ENCODE assay signal across 9 cellular contexts in the genomic region with DNA sequence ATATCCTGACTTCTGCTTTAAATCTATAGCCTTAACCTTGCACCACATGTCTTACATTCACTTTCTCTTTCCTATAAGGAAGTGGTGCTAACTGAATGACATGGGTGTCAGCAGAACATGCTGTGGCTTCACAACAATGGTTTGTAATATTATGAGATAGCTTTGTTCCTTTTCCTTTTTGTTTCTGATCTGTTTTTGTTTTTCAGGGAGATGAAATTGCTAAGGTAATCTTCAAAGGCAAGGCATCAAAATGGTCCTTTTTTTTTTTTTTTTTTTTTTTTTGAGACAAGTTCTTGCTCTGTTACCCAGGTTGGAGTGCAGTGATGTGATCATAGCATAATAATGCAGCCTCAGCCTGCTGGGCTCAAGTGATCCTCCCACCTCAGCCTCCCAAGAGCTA.
DNase-seq lines count a peak whose midpoint lies in the region; ATAC-seq and TF ChIP-seq lines count a peak whose summit lies in the region.
"Had no signal": no experiment of that assay in that cellular context is flagged by ENCODE, and none has a peak within 500 bp of the region (broad histone marks: within the 10 kb centered on the region; RNA-seq: fewer than 3 reads in every experiment).

No MANE protein-coding gene starts in this region.

- H3K9me3 ChIP-seq in neutrophil: no peaks in the 10 kb centered on the region

- DNase-seq in NOMO-1 treated with dmso at 0.1 percent for 144 hours (lab: John Stamatoyannopoulos, UW; ENCODE audit: unreplicated experiment) (peak; percentile 3), iPS-NIHi11 (ENCODE audit: low spot score) (no peak), RKO (ENCODE audit: low spot score) (no peak)
- no peak for DNase-seq in stimulated activated CD4-positive, alpha-beta T cell treated with anti-CD3 and anti-CD28 coated beads, Interleukin-4, amount 100 ng/mL, for 24 hours
- no peak for DNase-seq in stimulated activated CD8-positive, alpha-beta memory T cell treated with anti-CD3 and anti-CD28 coated beads, Interleukin-4, amount 100 ng/mL, for 48 hours
- DNase-seq: left cardiac atrium had no signal

- ATAC-seq in GM18909 (IDR thresholded peaks at IDR 0.05; ENCODE audit: poor library complexity, unreplicated experiment) (peak; percentile 90), HG02798 (IDR thresholded peaks at IDR 0.05; ENCODE audit: poor library complexity, unreplicated experiment) (peak; percentile 91)

- H3K36me3 ChIP-seq in neutrophil: no peaks in the 10 kb centered on the region

- peaks cover 4 to 9% of the 10 kb centered on the region in 2 experiments for H3K4me1 ChIP-seq in neutrophil (ENCODE audit: control insufficient read depth in 1 of 2, insufficient read depth in 1 of 2, low read depth in 1 of 2, low read length in 1 of 2)

- peak overlapping the region; percentile 6 for H3K27ac ChIP-seq in neutrophil

- H3K27me3 ChIP-seq in neutrophil: no peaks in the 10 kb centered on the region

- H3K4me3 ChIP-seq in neutrophil (ENCODE audit: low read depth in 1 of 2, low read length in 1 of 2): no peak overlapping the region

- TF ChIP-seq CTCF in neutrophil (IDR thresholded peaks at IDR 0.05): no peak
